ENCODE assay signal across 8 cellular contexts in genomic region chr2:100320547-100321180, GRCh38. TPM values are rescaled to one million over a fixed set of nuclear protein-coding genes. Genes with fewer than 3 reads are reported as not detected.
DNase-seq lines count a peak whose midpoint lies in the region; ATAC-seq, FAIRE-seq and TF ChIP-seq lines count a peak whose summit lies in the region.

No MANE protein-coding gene starts in this region.

- ATAC-seq in lower lobe of right lung, result peak; percentile 40 to 52

- H3K27me3 ChIP-seq in astrocyte (ENCODE audit: insufficient read depth, low read length) (peaks cover 43% of the 10 kb centered on the region), lower lobe of right lung (ENCODE audit: low read depth) (peaks cover 28% of the 10 kb centered on the region), GM23248 (replicated peaks; ENCODE audit: insufficient read depth) (peaks cover 60% of the 10 kb centered on the region)

- DNase-seq in activated CD4-positive, alpha-beta T cell treated with anti-CD3 and anti-CD28 coated beads, Interleukin-2, amount 10 ng/mL, durations not matched to agents 7 days and 5 days, result no peak
- no peak for DNase-seq in activated CD4-positive, alpha-beta T cell treated with anti-CD3 and anti-CD28 coated beads for 1 hour
- DNase-seq in astrocyte (ENCODE audit: low read depth) (no peak), lower lobe of right lung (no peak), type B pancreatic cell (ENCODE audit: extremely low spot score, unreplicated experiment) (no peak), GM23248 (no peak), DMS114 treated with DMSO at 0.1 percent for 48 hours (lab: John Stamatoyannopoulos, UW; ENCODE audit: unreplicated experiment) (no peak)
- DNase-seq in stimulated activated CD8-positive, alpha-beta memory T cell treated with anti-CD3 and anti-CD28 coated beads, Interleukin-4, amount 100 ng/mL, for 48 hours, result no peak

- H3K4me2 ChIP-seq in astrocyte (ENCODE audit: low read length), result peak overlapping the region; percentile 83
- no peak overlapping the region for H3K4me2 ChIP-seq in GM23248 (ENCODE audit: unreplicated experiment)

- H3K4me1 Mint-ChIP-seq in activated CD4-positive, alpha-beta T cell treated with anti-CD3 and anti-CD28 coated beads, Interleukin-2, amount 10 ng/mL, durations not matched to agents 7 days and 5 days, result no peaks in the 10 kb centered on the region
- H3K4me1 Mint-ChIP-seq in astrocyte (ENCODE audit: low read depth, unreplicated experiment) (no peaks in the 10 kb centered on the region), type B pancreatic cell (ENCODE audit: unreplicated experiment) (peaks cover 5% of the 10 kb centered on the region)

- H3K27ac Mint-ChIP-seq in activated CD4-positive, alpha-beta T cell treated with anti-CD3 and anti-CD28 coated beads, Interleukin-2, amount 10 ng/mL, durations not matched to agents 7 days and 5 days, result no peak overlapping the region
- H3K27ac Mint-ChIP-seq in astrocyte (ENCODE audit: unreplicated experiment) (no peak overlapping the region), type B pancreatic cell (peak overlapping the region; percentile 91)

- H3K4me3 Mint-ChIP-seq in activated CD4-positive, alpha-beta T cell treated with anti-CD3 and anti-CD28 coated beads, Interleukin-2, amount 10 ng/mL, durations not matched to agents 7 days and 5 days, result peak overlapping the region; percentile 2
- peak overlapping the region; percentile 73 for H3K4me3 Mint-ChIP-seq in astrocyte (ENCODE audit: unreplicated experiment)
- H3K4me3 Mint-ChIP-seq in type B pancreatic cell, result peak overlapping the region; percentile 89

- no peaks in the 10 kb centered on the region for H4K20me1 ChIP-seq in astrocyte (ENCODE audit: insufficient read depth, low read length)
- no peaks in the 10 kb centered on the region for H4K20me1 ChIP-seq in GM23248 (ENCODE audit: insufficient read depth)

- POLR2A ChIA-PET in activated CD4-positive, alpha-beta T cell treated with anti-CD3 and anti-CD28 coated beads, Interleukin-2, amount 10 ng/mL, durations not matched to agents 7 days and 5 days (lab: Charles Lee), result no interaction called here

- CTCF ChIA-PET in activated CD4-positive, alpha-beta T cell treated with anti-CD3 and anti-CD28 coated beads, Interleukin-2, amount 10 ng/mL, durations not matched to agents 7 days and 5 days (lab: Charles Lee), result interaction anchor here (1.1 kb wide), 1 partner anchor 60 kb away, joined by 3 read pairs; no protein-coding TSS in a partner anchor

- H3K79me2 ChIP-seq in astrocyte (ENCODE audit: insufficient read depth, low read length) (no peaks in the 10 kb centered on the region), GM23248 (ENCODE audit: insufficient read depth) (no peaks in the 10 kb centered on the region)

- TF ChIP-seq CTCF in astrocyte (IDR thresholded peaks at IDR 0.05; ENCODE audit: insufficient read depth, low read depth, low read length) (no peak), lower lobe of right lung (IDR thresholded peaks at IDR 0.05) (no peak), type B pancreatic cell (conservative IDR thresholded peaks at IDR 0.05) (no peak)

- H3K36me3 ChIP-seq in astrocyte (ENCODE audit: insufficient read depth, low read length) (no peaks in the 10 kb centered on the region), lower lobe of right lung (no peaks in the 10 kb centered on the region), GM23248 (ENCODE audit: low read depth) (no peaks in the 10 kb centered on the region)

- 60 to 64% methylated on average over 19 of the region's 19 CpGs for WGBS in GM23248 (ENCODE audit: low coverage in 1 of 2, low lambda C conversion rate in 2 of 2, missing lambda C conversion rate in 2 of 2), 2 experiments

- peak overlapping the region; percentile 52 for H3K4me3 ChIP-seq in astrocyte (ENCODE audit: insufficient read depth, low read depth, low read length)
- peak overlapping the region; percentile 51 for H3K4me3 ChIP-seq in lower lobe of right lung
- H3K4me3 ChIP-seq in GM23248, result no peak overlapping the region

- H3K36me3 Mint-ChIP-seq in activated CD4-positive, alpha-beta T cell treated with anti-CD3 and anti-CD28 coated beads, Interleukin-2, amount 10 ng/mL, durations not matched to agents 7 days and 5 days (ENCODE audit: low read depth), result peaks cover 2% of the 10 kb centered on the region
- H3K36me3 Mint-ChIP-seq in astrocyte (ENCODE audit: low read depth, unreplicated experiment), result no peaks in the 10 kb centered on the region
- peaks cover 18% of the 10 kb centered on the region for H3K36me3 Mint-ChIP-seq in type B pancreatic cell

- peaks cover 63% of the 10 kb centered on the region for H3K27me3 Mint-ChIP-seq in activated CD4-positive, alpha-beta T cell treated with anti-CD3 and anti-CD28 coated beads, Interleukin-2, amount 10 ng/mL, durations not matched to agents 7 days and 5 days
- peaks cover 45% of the 10 kb centered on the region for H3K27me3 Mint-ChIP-seq in astrocyte (ENCODE audit: low read depth, unreplicated experiment)
- peaks cover 53% of the 10 kb centered on the region for H3K27me3 Mint-ChIP-seq in type B pancreatic cell

- in situ Hi-C loops in GM23248 (cut with MboI), result no loop called here

- H3K9me3 ChIP-seq in astrocyte (ENCODE audit: insufficient read depth, low read depth, low read length) (peaks cover 5% of the 10 kb centered on the region), lower lobe of right lung (peaks cover 5% of the 10 kb centered on the region), GM23248 (ENCODE audit: low read depth) (peaks cover 3% of the 10 kb centered on the region)

- H3K9ac ChIP-seq in astrocyte (ENCODE audit: low read length) (no peak overlapping the region), GM23248 (no peak overlapping the region)

- intact Hi-C loops in lower lobe of right lung (cut with DNase I), result no loop called here

- H2AFZ ChIP-seq in astrocyte (ENCODE audit: low read depth, low read length), result no peak overlapping the region
- no peak overlapping the region for H2AFZ ChIP-seq in GM23248

- no peaks in the 10 kb centered on the region; the same call in 1 of the 2 replicates for H3K9me2 ChIP-seq in GM23248 (ENCODE audit: insufficient read depth)

- H3K9me3 Mint-ChIP-seq in activated CD4-positive, alpha-beta T cell treated with anti-CD3 and anti-CD28 coated beads, Interleukin-2, amount 10 ng/mL, durations not matched to agents 7 days and 5 days, result peaks cover 17% of the 10 kb centered on the region
- H3K9me3 Mint-ChIP-seq in astrocyte (ENCODE audit: unreplicated experiment) (peaks cover 15% of the 10 kb centered on the region), type B pancreatic cell (peaks cover 4% of the 10 kb centered on the region)

- no peak for FAIRE-seq in astrocyte (lab: Jason Lieb, UNC)

- H3K4me1 ChIP-seq in astrocyte (ENCODE audit: insufficient read depth, low read length) (no peaks in the 10 kb centered on the region), lower lobe of right lung (no peaks in the 10 kb centered on the region), GM23248 (ENCODE audit: insufficient read depth) (no peaks in the 10 kb centered on the region)

- H3F3A ChIP-seq in GM23248 (ENCODE audit: insufficient read depth), result 0 out of 2 replicates have a peak, but pooled peaks cover 5% of the 10 kb centered on the region

- H3K27ac ChIP-seq in astrocyte (ENCODE audit: low read depth, low read length) (no peak overlapping the region), lower lobe of right lung (peak overlapping the region; percentile 61), GM23248 (no peak overlapping the region)

RNA-seq across cellular contexts. Expression of gene LONRF2, which starts 1.6 kb away (rescaled TPM):
- total RNA-seq in activated CD4-positive, alpha-beta T cell treated with anti-CD3 and anti-CD28 coated beads, Interleukin-2, amount 10 ng/mL, durations not matched to agents 7 days and 5 days, result under 1 TPM; 0.02 TPM
- 0.45 and 0.62 TPM in 2 replicates for total RNA-seq in astrocyte
- 2.1 TPM for total RNA-seq in lower lobe of right lung
- 4.5 and 8.9 TPM in 2 replicates for total RNA-seq in type B pancreatic cell (ENCODE audit: low replicate concordance)
- total RNA-seq in GM23248 (2014; rRNA removed; shearing (Covaris generic)), result under 0.01 and 0.13 TPM in 2 replicates
- polyA plus RNA-seq in GM23248 (2016; fragmentation: Nextera tagmentation; extraction: Ambion mirVana), result not detected in 2 replicates

Comparison
In these comparisons a context has a peak if more than half of its experiments do, and no peak if none do; other contexts are left out.
1. H3K4me3 Mint-ChIP-seq: peak in every context shown above with its lines; median percentile 89 in type B pancreatic cell; 73 in astrocyte; 2 in activated CD4-positive, alpha-beta T cell treated with anti-CD3 and anti-CD28 coated beads, Interleukin-2, amount 10 ng/mL, durations not matched to agents 7 days and 5 days.